ENCODE assay signal across 19 cellular contexts in the genomic region with DNA sequence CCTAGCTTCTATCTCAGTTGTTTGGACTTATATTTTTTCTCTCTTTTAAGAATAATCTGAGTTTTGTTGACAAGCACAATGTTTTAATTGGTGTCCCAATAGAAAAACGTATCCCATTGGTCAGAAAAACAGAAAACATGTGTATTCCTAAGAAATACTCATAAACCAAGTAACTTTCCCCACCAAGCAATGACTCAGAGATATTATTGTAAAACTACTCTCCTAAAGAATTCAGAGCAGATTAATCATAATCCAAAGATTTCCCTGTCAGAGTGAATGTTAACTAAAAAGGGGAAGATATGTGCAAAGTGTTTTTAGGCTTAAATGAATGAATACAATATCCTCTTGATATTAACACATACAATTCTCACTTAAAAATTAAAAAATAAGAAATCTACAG. TPM values are rescaled to one million over a fixed set of nuclear protein-coding genes. Genes with fewer than 3 reads are reported as not detected.
DNase-seq lines count a peak whose midpoint lies in the region; FAIRE-seq and TF ChIP-seq lines count a peak whose summit lies in the region.
"Had no signal": no experiment of that assay in that cellular context is flagged by ENCODE, and none has a peak within 500 bp of the region (broad histone marks: within the 10 kb centered on the region; RNA-seq: fewer than 3 reads in every experiment).

No MANE protein-coding gene starts in this region.

- in situ Hi-C loops in astrocyte of the cerebellum (cut with HindIII; ENCODE audit: low sequenced_read_pairs), result no loop called here

- H3K4me3 ChIP-seq in BJ (ENCODE audit: low read depth, low read length), result no peak overlapping the region
- H3K4me3 ChIP-seq in astrocyte of the cerebellum (ENCODE audit: low read depth, low read length), result no peak overlapping the region
- H3K4me3 ChIP-seq: uterus had no signal

- no peaks in the 10 kb centered on the region for H3K36me3 ChIP-seq in BJ (ENCODE audit: control insufficient read depth, insufficient read depth, low read length)
- H3K36me3 ChIP-seq: uterus had no signal

- CTCF ChIA-PET in BJ (lab: Yijun Ruan, JAX), result no interaction called here

- DNase-seq in BJ (ENCODE audit: low read depth) (peak; percentile 10), HTR-8/SVneo (ENCODE audit: insufficient read length, low spot score) (peak; percentile 21), astrocyte of the cerebellum (ENCODE audit: low read depth) (peak; percentile 4), iris pigment epithelial cell (ENCODE audit: low read depth) (peak; percentile 4), RPMI8226 (no peak), GOT3 (lab: John Stamatoyannopoulos, UW) (no peak), NCI-H128 (lab: John Stamatoyannopoulos, UW; ENCODE audit: unreplicated experiment) (no peak)
- DNase-seq in effector CD8-positive, alpha-beta T cell (lab: John Stamatoyannopoulos, UW), result no peak
- DNase-seq: activated gamma-delta T cell; DMS153; foreskin fibroblast; Kasumi-1; NCI-H1105; NCI-H510A treated with DMSO at 0.1 percent for 48 hours; stimulated activated CD4-positive, alpha-beta T cell treated with anti-CD3 and anti-CD28 coated beads, Interleukin-12 subunit alpha, Interleukin-12 subunit beta, amount 100 ng/mL, for 4 hours; stimulated activated CD8-positive, alpha-beta memory T cell treated with anti-CD3 and anti-CD28 coated beads, Interleukin-4, amount 100 ng/mL, for 48 hours; substantia nigra; T-helper 1 cell; uterus had no signal

- H3K27me3 ChIP-seq in BJ (ENCODE audit: control insufficient read depth, insufficient read depth, low read length), result no peaks in the 10 kb centered on the region
- H3K27me3 ChIP-seq: uterus had no signal

- TF ChIP-seq CTCF in BJ (IDR thresholded peaks at IDR 0.05; ENCODE audit: insufficient read depth, low read depth, low read length) (no peak), astrocyte of the cerebellum (IDR thresholded peaks at IDR 0.05; ENCODE audit: low read depth, low read length, missing control alignments) (no peak)

- FAIRE-seq in HTR-8/SVneo (lab: Jason Lieb, UNC), result no peak

- POLR2A ChIA-PET in BJ (lab: Charles Lee), result no interaction called here

RNA-seq across cellular contexts. Expression of a gene that starts 29.4 kb away (rescaled TPM):
- polyA plus RNA-seq in BJ (2011; rRNA removed), result not detected in 2 replicates
- polyA minus RNA-seq in BJ (2011; rRNA and poly(A)+ RNA removed), result not detected in 2 replicates

Comparison
In these comparisons a context has a peak if more than half of its experiments do, and no peak if none do; other contexts are left out.
1. DNase-seq: peak in BJ (single experiment), HTR-8/SVneo (single experiment), astrocyte of the cerebellum (single experiment) and iris pigment epithelial cell (single experiment); none in RPMI8226 (single experiment), GOT3 (single experiment), NCI-H128 (single experiment) and effector CD8-positive, alpha-beta T cell (single experiment).